In genomic region chr19:17997969-17998826, GRCh38 we compare ENCODE assay signal across 10 cellular contexts. TPM values are rescaled to one million over a fixed set of nuclear protein-coding genes. Genes with fewer than 3 reads are reported as not detected.
DNase-seq lines count a peak whose midpoint lies in the region; FAIRE-seq and TF ChIP-seq lines count a peak whose summit lies in the region.
"Had no signal": no experiment of that assay in that cellular context is flagged by ENCODE, and none has a peak within 500 bp of the region (broad histone marks: within the 10 kb centered on the region; RNA-seq: fewer than 3 reads in every experiment).

No MANE protein-coding gene starts in this region.

- H2AFZ ChIP-seq in H1 (ENCODE audit: low read length) (no peak overlapping the region), neuronal stem cell (ENCODE audit: low read length) (no peak overlapping the region)

- H3K4ac ChIP-seq in H1 (replicated peaks; ENCODE audit: insufficient read length, low read depth, low read length) (no peak overlapping the region), neuronal stem cell (ENCODE audit: low read length) (no peak overlapping the region)

- H2BK120ac ChIP-seq in H1 (replicated peaks; ENCODE audit: low read depth, low read length) = no peak overlapping the region
- no peak overlapping the region for H2BK120ac ChIP-seq in neuronal stem cell (ENCODE audit: low read depth, low read length)

- no peak overlapping the region for H3K27ac ChIP-seq in H1 (ENCODE audit: low read depth, low read length)
- H3K27ac ChIP-seq in neuronal stem cell (replicated peaks; ENCODE audit: low read length) = no peak overlapping the region
- H3K27ac ChIP-seq in tibial nerve = peak overlapping the region in 2 of 4 donors; percentile 20 to 36

- peak overlapping the region; percentile 47; the same call in 1 of the 2 replicates for H4K8ac ChIP-seq in H1 (ENCODE audit: extremely low read depth, insufficient read depth, low read length)
- no peak overlapping the region for H4K8ac ChIP-seq in neuronal stem cell (ENCODE audit: low read depth, low read length)

- FAIRE-seq in H1 (lab: Jason Lieb, UNC) = no peak

- peaks cover 0 to 3% (median 0%) of the 10 kb centered on the region in 4 experiments; a peak in 2 of 7 replicates for H3K4me1 ChIP-seq in H1 (replicated peaks in 1 of 4; ENCODE audit: control insufficient read depth in 3 of 4, insufficient read depth in 4 of 4, low read length in 3 of 4)
- no peaks in the 10 kb centered on the region for H3K4me1 ChIP-seq in neuronal stem cell (ENCODE audit: control insufficient read depth in 2 of 2, insufficient read depth in 1 of 2, low read depth in 1 of 2, low read length in 2 of 2)
- H3K4me1 ChIP-seq in tibial nerve = peaks cover 0 to 24% (median 4%) of the 10 kb centered on the region in 4 donors

- H4K91ac ChIP-seq in H1 (replicated peaks; ENCODE audit: insufficient read length, low read length) = no peak overlapping the region
- H4K91ac ChIP-seq in neuronal stem cell (ENCODE audit: low read depth, low read length, poor library complexity) = no peak overlapping the region

- H3K27me3 ChIP-seq in MG63 (no peaks in the 10 kb centered on the region; the same call in 1 of the 2 replicates), H1 (replicated peaks in 1 of 4; ENCODE audit: control insufficient read depth in 3 of 4, extremely low read depth in 1 of 4, insufficient read depth in 3 of 4, low read length in 3 of 4) (peaks cover 3 to 25% (median 20%) of the 10 kb centered on the region in 4 experiments), neuronal stem cell (ENCODE audit: control insufficient read depth in 3 of 3, insufficient read depth in 3 of 3, low read depth in 1 of 3, low read length in 3 of 3) (peaks cover 11 to 31% (median 26%) of the 10 kb centered on the region in 3 experiments), tibial nerve (peaks cover 0 to 3% of the 10 kb centered on the region in 2 donors)

- TF ChIP-seq CTCF in GM10248 (IDR thresholded peaks at IDR 0.05; ENCODE audit: control extremely low read depth, extremely low read depth, low read depth, missing control alignments) = peak; percentile 9
- TF ChIP-seq CTCF in H1 (IDR thresholded peaks at IDR 0.05; ENCODE audit: control extremely low read depth in 1 of 3, insufficient read depth in 1 of 3, low read depth in 1 of 3, low read length in 3 of 3) = peak; percentile 21 to 73 (median 59)
- TF ChIP-seq CTCF in tibial nerve (IDR thresholded peaks at IDR 0.05) = peak in 2 of 5 experiments; percentile 8 to 21

- H2BK12ac ChIP-seq in H1 (ENCODE audit: low read depth, low read length) (0 out of 2 replicates have a peak overlapping the region, but pooled peaks have one; percentile 60), neuronal stem cell (ENCODE audit: low read length) (peak overlapping the region; percentile 22)

- peaks cover 0 to 5% of the 10 kb centered on the region in 2 experiments for H4K20me1 ChIP-seq in H1 (replicated peaks in 1 of 2; ENCODE audit: control insufficient read depth in 1 of 2, insufficient read depth in 2 of 2, low read length in 2 of 2)

- TF ChIP-seq POLR2A in H1 (IDR thresholded peaks at IDR 0.05; ENCODE audit: control extremely low read depth in 1 of 2, low read depth in 2 of 2, low read length in 2 of 2) = no peak
- TF ChIP-seq POLR2A in tibial nerve (IDR thresholded peaks at IDR 0.05) = no peak

- no peaks in the 10 kb centered on the region for H3K9me3 ChIP-seq in MG63
- no peaks in the 10 kb centered on the region for H3K9me3 ChIP-seq in H1 (ENCODE audit: insufficient read depth in 2 of 2, low read depth in 1 of 2, low read length in 1 of 2)
- H3K9me3 ChIP-seq in neuronal stem cell (replicated peaks in 1 of 2; ENCODE audit: control insufficient read depth in 2 of 2, insufficient read depth in 1 of 2, low read depth in 1 of 2, low read length in 2 of 2) = no peaks in the 10 kb centered on the region
- no peaks in the 10 kb centered on the region for H3K9me3 ChIP-seq in tibial nerve

- TF ChIP-seq RAD21 in H1 (IDR thresholded peaks at IDR 0.05 in 1 of 2, conservative IDR thresholded peaks at IDR 0.05 in 1 of 2; ENCODE audit: low read depth in 2 of 2, low read length in 2 of 2) = peak; percentile 17 to 38; a peak in 3 of 4 replicates

- H3K36me3 ChIP-seq in MG63 = no peaks in the 10 kb centered on the region; the same call in none of the 2 replicates
- no peaks in the 10 kb centered on the region for H3K36me3 ChIP-seq in H1 (ENCODE audit: control insufficient read depth in 2 of 4, insufficient read depth in 4 of 4, low read length in 3 of 4)
- H3K36me3 ChIP-seq in neuronal stem cell (replicated peaks in 1 of 2; ENCODE audit: control insufficient read depth in 2 of 2, insufficient read depth in 2 of 2, low read length in 2 of 2) = no peaks in the 10 kb centered on the region
- no peaks in the 10 kb centered on the region for H3K36me3 ChIP-seq in tibial nerve

- H3K79me1 ChIP-seq in H1 (ENCODE audit: low read depth, low read length) (no peaks in the 10 kb centered on the region), neuronal stem cell (ENCODE audit: low read depth, low read length) (no peaks in the 10 kb centered on the region)

- H2AK5ac ChIP-seq in H1 (ENCODE audit: low read depth, low read length) = no peak overlapping the region
- peak overlapping the region; percentile 46 for H2AK5ac ChIP-seq in neuronal stem cell (ENCODE audit: low read depth, low read length)

- 78% methylated on average over 22 of the region's 41 CpGs; no CpG with 5 or more reads in 1 of the 2 experiments for WGBS in H1 (ENCODE audit: extremely low coverage in 1 of 2, insufficient coverage in 1 of 2, insufficient read length in 1 of 2, insufficient replicate concordance in 2 of 2, low coverage in 1 of 2, low lambda C conversion rate in 2 of 2, missing lambda C conversion rate in 1 of 2), 2 experiments
- WGBS in neuronal stem cell (ENCODE audit: extremely low coverage in 2 of 2, insufficient read length in 2 of 2, insufficient replicate concordance in 1 of 2), 2 donors = no CpG with 5 or more reads among the region's 41 CpGs
- 65 to 73% methylated on average over 27 to 38 of the region's 41 CpGs for WGBS in tibial nerve, 2 donors

- CTCF ChIA-PET in GM10248 (lab: Yijun Ruan, JAX) = interaction anchor here (1.4 to 10.6 kb wide), 10 partner anchors 10 to 291 kb away, joined by 3 to 295 read pairs (median 14); partner anchors contain the start of genes ARRDC2, CCDC124 and RPL18A
- CTCF ChIA-PET in H1 (lab: Charles Lee; ENCODE audit: partially characterized antibody) = interaction anchor here (0.5 to 12.4 kb wide), 31 partner anchors 8 to 169 kb away, joined by 3 to 271 read pairs (median 4); partner anchors contain the start of genes ARRDC2, CCDC124, KCNN1 and SLC5A5

- H3K4me2 ChIP-seq in H1 (ENCODE audit: insufficient read depth in 1 of 2, low read depth in 2 of 2, low read length in 2 of 2) (no peak overlapping the region), neuronal stem cell (ENCODE audit: insufficient read depth, low read length, poor library complexity, severe bottlenecking) (no peak overlapping the region)

- POLR2A ChIA-PET in GM10248 (lab: Yijun Ruan, JAX) = no interaction called here
- POLR2A ChIA-PET in H1 (lab: Charles Lee; ENCODE audit: partially characterized antibody) = interaction anchor here (0.7 to 3.0 kb wide), 10 partner anchors 15 to 139 kb away, joined by 3 to 15 read pairs (median 6); partner anchors contain the start of genes CCDC124 and RPL18A

- H2BK5ac ChIP-seq in H1 (ENCODE audit: low read depth, low read length) (no peak overlapping the region), neuronal stem cell (ENCODE audit: low read length) (peak overlapping the region; percentile 22)

- H3K79me2 ChIP-seq in H1 (ENCODE audit: control insufficient read depth in 1 of 2, insufficient read depth in 2 of 2, low read length in 2 of 2) = no peaks in the 10 kb centered on the region

- no peak overlapping the region for H2BK15ac ChIP-seq in H1 (ENCODE audit: low read length)
- peak overlapping the region; percentile 81 for H2BK15ac ChIP-seq in neuronal stem cell (ENCODE audit: low read length)

- DNase-seq in GM10248 (ENCODE audit: extremely low spot score) (no peak), MG63 (peak; percentile 77), H1 (ENCODE audit: low read depth in 1 of 2, low spot score in 2 of 2) (peak in 1 of 2 experiments; percentile 89), neuronal stem cell (ENCODE audit: low spot score) (no peak), tibial nerve (ENCODE audit: low spot score in 2 of 2) (no peak), putamen (ENCODE audit: low spot score) (no peak), foreskin melanocyte (no peak)
- no peak for DNase-seq in stimulated activated naive CD4-positive, alpha-beta T cell treated with Interleukin-2 at 50 U/mL for 16 hours (lab: John Stamatoyannopoulos, UW)
- DNase-seq: mammary epithelial cell, NCI-H446 treated with DMSO at 0.1 percent for 48 hours had no signal

- no peak overlapping the region for H3K56ac ChIP-seq in H1 (replicated peaks; ENCODE audit: insufficient read length, low read depth, low read length)

- no peak overlapping the region for H3K9ac ChIP-seq in H1 (replicated peaks in 1 of 4; ENCODE audit: extremely low read depth in 1 of 4, low read depth in 3 of 4, low read length in 3 of 4)
- no peak overlapping the region for H3K9ac ChIP-seq in neuronal stem cell (ENCODE audit: low read depth, low read length, poor library complexity)

- no peak overlapping the region for H4K5ac ChIP-seq in H1 (ENCODE audit: insufficient read length, low read depth, low read length)

- no peak overlapping the region for H2BK20ac ChIP-seq in H1 (ENCODE audit: low read length)

- H3K4me3 ChIP-seq in MG63 (no peak overlapping the region), H1 (ENCODE audit: extremely low read depth in 1 of 4, insufficient read depth in 2 of 4, low read depth in 3 of 4, low read length in 4 of 4) (no peak overlapping the region), neuronal stem cell (ENCODE audit: low read length in 2 of 2) (no peak overlapping the region), tibial nerve (no peak overlapping the region)

- no peak for TF ChIP-seq EP300 in H1 (IDR thresholded peaks at IDR 0.05; ENCODE audit: borderline replicate concordance in 1 of 2, low read depth in 2 of 2, low read length in 2 of 2)
- TF ChIP-seq EP300 in tibial nerve (IDR thresholded peaks at IDR 0.05) = no peak

- H3K14ac ChIP-seq in H1 (ENCODE audit: insufficient read length) = no peak overlapping the region
- H3K14ac ChIP-seq in neuronal stem cell (ENCODE audit: low read length) = no peak overlapping the region

- H3K23me2 ChIP-seq in H1 (ENCODE audit: low read depth, low read length) = peaks cover 5% of the 10 kb centered on the region; the same call in 1 of the 2 replicates

- no peak overlapping the region for H3K23ac ChIP-seq in H1 (ENCODE audit: insufficient read length)
- peak overlapping the region; percentile 73 for H3K23ac ChIP-seq in neuronal stem cell (ENCODE audit: low read depth, low read length, poor library complexity)

- H3K18ac ChIP-seq in H1 (ENCODE audit: extremely low read depth, low read length) (no peak overlapping the region), neuronal stem cell (ENCODE audit: low read length) (peak overlapping the region; percentile 17)

RNA-seq across cellular contexts. Expression of gene ARRDC2, which starts 9.8 kb away (rescaled TPM):
- 13.4 and 20.5 TPM in 2 replicates for total RNA-seq in MG63 (2014; rRNA removed; shearing (Covaris generic); ENCODE audit: low replicate concordance)
- total RNA-seq in H1 (2021; fragmentation: NEBNext Ultra II Directional; extraction: Animal tissue kit (Norgen Biotek cat#: 25700)) = 6.2 and 6.9 TPM in 2 replicates
- 5.4 and 5.8 TPM in 2 replicates for polyA plus RNA-seq in H1 (2011; rRNA removed)
- polyA plus RNA-seq in H1 (2011; cell fraction: cytosol; rRNA removed) = 6.6 TPM
- polyA plus RNA-seq in H1 (2011; cell fraction: nucleus; rRNA removed) = 9.2 TPM
- 5.2 to 7.8 TPM (median 5.9 TPM) in 4 replicates for polyA plus RNA-seq in H1 (2012, experiment 1 of 2)
- 4.6 TPM for polyA plus RNA-seq in H1 (2012, experiment 2 of 2)
- 3.4 TPM for polyA plus RNA-seq in H1 (2013, experiment 1 of 2)
- 3.6 TPM for polyA plus RNA-seq in H1 (2013, experiment 2 of 2)
- 2.7 and 6.1 TPM in 2 replicates for polyA minus RNA-seq in H1 (2011; rRNA and poly(A)+ RNA removed)
- polyA minus RNA-seq in H1 (2011; cell fraction: cytosol; rRNA and poly(A)+ RNA removed) = 7.0 TPM
- 10.7 TPM for polyA minus RNA-seq in H1 (2011; cell fraction: nucleus; rRNA and poly(A)+ RNA removed)
- polyA plus RNA-seq in neuronal stem cell (2013, experiment 1 of 2) = 0.81 TPM
- 0.75 TPM for polyA plus RNA-seq in neuronal stem cell (2013, experiment 2 of 2)
- 100 to 1,000 TPM; 127 to 180 (median 177) TPM for total RNA-seq in tibial nerve

RNA-seq across cellular contexts. Expression of gene KCNN1, which starts 31.3 kb away (rescaled TPM):
- not detected in 2 replicates for total RNA-seq in MG63 (2014; rRNA removed; shearing (Covaris generic); ENCODE audit: low replicate concordance)
- total RNA-seq in H1 (2021; fragmentation: NEBNext Ultra II Directional; extraction: Animal tissue kit (Norgen Biotek cat#: 25700)) = 9.3 and 11.0 TPM in 2 replicates
- polyA plus RNA-seq in H1 (2011; rRNA removed) = 12.5 and 19.3 TPM in 2 replicates
- 13.7 TPM for polyA plus RNA-seq in H1 (2011; cell fraction: cytosol; rRNA removed)
- polyA plus RNA-seq in H1 (2011; cell fraction: nucleus; rRNA removed) = 21.8 TPM
- 4.1 to 10.5 TPM (median 8.4 TPM) in 4 replicates for polyA plus RNA-seq in H1 (2012, experiment 1 of 2)
- 5.8 TPM for polyA plus RNA-seq in H1 (2012, experiment 2 of 2)
- polyA plus RNA-seq in H1 (2013, experiment 1 of 2) = 6.0 TPM
- polyA plus RNA-seq in H1 (2013, experiment 2 of 2) = 5.9 TPM
- 6.7 and 7.7 TPM in 2 replicates for polyA minus RNA-seq in H1 (2011; rRNA and poly(A)+ RNA removed)
- 15.0 TPM for polyA minus RNA-seq in H1 (2011; cell fraction: cytosol; rRNA and poly(A)+ RNA removed)
- 14.4 TPM for polyA minus RNA-seq in H1 (2011; cell fraction: nucleus; rRNA and poly(A)+ RNA removed)
- 8.4 TPM for polyA plus RNA-seq in neuronal stem cell (2013, experiment 1 of 2)
- polyA plus RNA-seq in neuronal stem cell (2013, experiment 2 of 2) = 7.4 TPM
- under 1 TPM in 1 of 4 donors, not detected in 3; under 0.01 TPM for total RNA-seq in tibial nerve

Comparison
In these comparisons a context has a peak if more than half of its experiments do, and no peak if none do; other contexts are left out.
1. RNA of gene KCNN1, which starts 31.3 kb away (total RNA-seq): 9.3 to 11.0 TPM in H1; not detected in MG63 and under 0.01 TPM in tibial nerve; every median in the first group is over 10 times any median in the second.